Comparison of ENCODE assay signal across 8 cellular contexts in the genomic region with DNA sequence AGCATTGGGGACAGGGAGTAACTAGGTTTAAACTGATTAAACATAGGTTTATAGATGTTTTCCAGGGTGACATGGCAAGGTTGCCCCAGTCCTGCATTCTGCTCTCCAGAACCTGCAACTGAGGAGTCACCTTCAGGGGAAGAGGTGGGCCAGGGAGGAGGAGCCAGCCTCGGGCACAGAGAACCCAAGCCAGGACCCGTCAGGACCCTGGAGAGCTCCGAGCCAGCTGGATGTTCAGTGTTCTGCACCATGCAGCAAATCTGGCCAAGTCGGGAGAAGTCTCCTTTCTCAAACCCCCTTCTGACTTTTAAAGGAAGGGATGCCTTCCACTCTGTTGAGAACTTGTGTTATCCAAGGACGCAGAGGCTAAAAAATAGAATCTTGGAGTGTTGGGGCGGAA.
DNase-seq lines count a peak whose midpoint lies in the region; ATAC-seq, FAIRE-seq and TF ChIP-seq lines count a peak whose summit lies in the region.

No MANE protein-coding gene starts in this region.

- H3K9me1 ChIP-seq in K562 (ENCODE audit: control insufficient read depth, insufficient read depth, low read length), result no peaks in the 10 kb centered on the region

- FAIRE-seq in K562 (lab: Jason Lieb, UNC), result peak; percentile 75

- POLR2A ChIA-PET in OCI-LY7 (lab: Charles Lee), result no interaction called here
- POLR2A ChIA-PET in K562 (lab: Yijun Ruan, JAX), result no interaction called here

- no peak for TF ChIP-seq POLR2A in K562 (conservative IDR thresholded peaks at IDR 0.05)
- no peak for TF ChIP-seq POLR2A in tibial nerve (IDR thresholded peaks at IDR 0.05)
- TF ChIP-seq POLR2A in vagina (IDR thresholded peaks at IDR 0.05), result no peak

- H3K79me2 ChIP-seq in OCI-LY7 (ENCODE audit: insufficient read depth, low read depth, low read length) (no peaks in the 10 kb centered on the region), K562 (ENCODE audit: control insufficient read depth, insufficient read depth, low read length) (no peaks in the 10 kb centered on the region)

- WGBS in K562 (ENCODE audit: insufficient coverage, low coverage, missing lambda C conversion rate), result 0% methylated on average over 6 of the region's 6 CpGs
- 14 to 17% methylated on average over 5 to 6 of the region's 6 CpGs for WGBS in tibial nerve, 2 donors

- no TSS peak for BruUV-seq in OCI-LY7 (replicated peaks; lab: Mats Ljungman, UMichigan)
- no TSS peak for BruUV-seq in K562 (replicated peaks; lab: Mats Ljungman, UMichigan)

- H3K9me3 ChIP-seq in OCI-LY7 (ENCODE audit: low read length) (no peaks in the 10 kb centered on the region), K562 (replicated peaks; ENCODE audit: control insufficient read depth, insufficient read depth, low read depth, low read length) (no peaks in the 10 kb centered on the region), mucosa of descending colon (no peaks in the 10 kb centered on the region), tibial nerve (no peaks in the 10 kb centered on the region), vagina (no peaks in the 10 kb centered on the region)

- H2AFZ ChIP-seq in OCI-LY7 (ENCODE audit: low read length) (no peak overlapping the region), K562 (ENCODE audit: low read depth, low read length) (no peak overlapping the region)

- intact Hi-C loops in OCI-LY7 (cut with micrococcal nuclease; ENCODE audit: unreplicated experiment) (no loop called here), K562 (cut with micrococcal nuclease) (loop anchor here (10.0 kb wide), 1 partner anchor 231 kb away; no protein-coding TSS in a partner anchor), mucosa of descending colon (cut with DNase I, micrococcal nuclease) (no loop called here), vagina (cut with DNase I) (no loop called here)

- no peaks in the 10 kb centered on the region for H3K9me2 ChIP-seq in OCI-LY7 (ENCODE audit: insufficient read depth, low read length)

- H3K4me2 ChIP-seq in OCI-LY7 (ENCODE audit: low read length) (no peak overlapping the region), K562 (ENCODE audit: insufficient read depth, low read length) (no peak overlapping the region)

- peak; percentile 80 for DNase-seq in ELF-1 (ENCODE audit: low read depth, low spot score)
- peak; percentile 38 for DNase-seq in OCI-LY7 (ENCODE audit: low spot score)
- DNase-seq in K562 (ENCODE audit: extremely low read depth in 1 of 4, low spot score in 3 of 4), result peak; percentile 55 to 68 (median 61)
- DNase-seq in mucosa of descending colon, result peak in 2 of 3 donors; percentile 48 to 66
- no peak for DNase-seq in NCI-H526 treated with DMSO at 0.1 percent for 48 hours (lab: John Stamatoyannopoulos, UW)
- no peak for DNase-seq in tibial nerve (ENCODE audit: low spot score in 2 of 2)
- DNase-seq in middle frontal gyrus (ENCODE audit: extremely low spot score, low spot score), result no peak
- no peak for DNase-seq in vagina (ENCODE audit: extremely low spot score in 2 of 2)

- no peaks in the 10 kb centered on the region; a peak in 1 of 5 replicates for H3K27me3 ChIP-seq in K562 (ENCODE audit: control insufficient read depth in 2 of 2, insufficient read depth in 2 of 2, low read length in 2 of 2)
- H3K27me3 ChIP-seq in tibial nerve, result peaks cover 0 to 6% of the 10 kb centered on the region in 2 donors
- H3K27me3 ChIP-seq in vagina, result no peaks in the 10 kb centered on the region

- no peak overlapping the region for H3K9ac ChIP-seq in K562 (ENCODE audit: insufficient read depth in 1 of 2, low read depth in 2 of 2, low read length in 2 of 2)

- TF ChIP-seq EP300 in K562 (IDR thresholded peaks at IDR 0.05; ENCODE audit: low read length), result no peak
- TF ChIP-seq EP300 in tibial nerve (IDR thresholded peaks at IDR 0.05), result no peak

- H4K20me1 ChIP-seq in OCI-LY7 (ENCODE audit: insufficient read depth, low read length) (no peaks in the 10 kb centered on the region), K562 (replicated peaks; ENCODE audit: control insufficient read depth, insufficient read depth, low read length) (peaks cover 2% of the 10 kb centered on the region; the same call in 1 of the 2 replicates)

- ATAC-seq in K562 (peak; percentile 67), mucosa of descending colon (no peak)

- H3K36me3 ChIP-seq in OCI-LY7 (ENCODE audit: insufficient read depth, low read length) (no peaks in the 10 kb centered on the region), K562 (ENCODE audit: control insufficient read depth, insufficient read depth, low read length) (no peaks in the 10 kb centered on the region), mucosa of descending colon (ENCODE audit: low read depth) (no peaks in the 10 kb centered on the region), tibial nerve (no peaks in the 10 kb centered on the region), vagina (no peaks in the 10 kb centered on the region)

- H3K4me1 ChIP-seq in OCI-LY7 (ENCODE audit: insufficient read depth, low read length, poor library complexity, severe bottlenecking), result no peaks in the 10 kb centered on the region
- no peaks in the 10 kb centered on the region for H3K4me1 ChIP-seq in K562 (replicated peaks in 1 of 2; ENCODE audit: control insufficient read depth in 2 of 2, insufficient read depth in 2 of 2, low read length in 2 of 2)
- H3K4me1 ChIP-seq in mucosa of descending colon (ENCODE audit: low read depth), result no peaks in the 10 kb centered on the region
- no peaks in the 10 kb centered on the region for H3K4me1 ChIP-seq in tibial nerve
- H3K4me1 ChIP-seq in vagina, result no peaks in the 10 kb centered on the region

- TF ChIP-seq CTCF in OCI-LY7 (conservative IDR thresholded peaks at IDR 0.05; ENCODE audit: low read length), result no peak
- TF ChIP-seq CTCF in K562 (IDR thresholded peaks at IDR 0.05 in 2 of 3, conservative IDR thresholded peaks at IDR 0.05 in 1 of 3; ENCODE audit: insufficient read depth in 2 of 3, low read depth in 1 of 3, low read length in 3 of 3), result no peak
- TF ChIP-seq CTCF in mucosa of descending colon (IDR thresholded peaks at IDR 0.05), result no peak
- TF ChIP-seq CTCF in tibial nerve (IDR thresholded peaks at IDR 0.05), result no peak
- TF ChIP-seq CTCF in vagina (IDR thresholded peaks at IDR 0.05), result no peak

- no peak overlapping the region for H3K4me3 ChIP-seq in OCI-LY7 (ENCODE audit: low read depth, low read length, poor library complexity, severe bottlenecking)
- H3K4me3 ChIP-seq in K562, result no peak overlapping the region
- no peak overlapping the region for H3K4me3 ChIP-seq in mucosa of descending colon
- no peak overlapping the region for H3K4me3 ChIP-seq in tibial nerve
- no peak overlapping the region for H3K4me3 ChIP-seq in vagina

- CTCF ChIA-PET in OCI-LY7 (lab: Charles Lee; ENCODE audit: unreplicated experiment) (no interaction called here), K562 (lab: Yijun Ruan, JAX; ENCODE audit: low intra/inter-chr PET ratio) (no interaction called here)

- in situ Hi-C loops in K562 (cut with MboI), result loop anchor here (25.0 kb wide), 1 partner anchor 908 kb away; no protein-coding TSS in a partner anchor

- H3K27ac ChIP-seq in OCI-LY7 (ENCODE audit: low read depth, low read length, poor library complexity, severe bottlenecking) (no peak overlapping the region), K562 (ENCODE audit: extremely low read depth, low read depth, low read length) (no peak overlapping the region), tibial nerve (no peak overlapping the region), vagina (no peak overlapping the region)

- TF ChIP-seq RAD21 in K562 (CRISPR knock-in tag; conservative IDR thresholded peaks at IDR 0.05 in 1 of 2, IDR thresholded peaks at IDR 0.05 in 1 of 2), result no peak

TF ChIP-seq in K562, 482 proteins besides CTCF, POLR2A, EP300 and RAD21 (continues in another document):
- no peak for TF ChIP-seq FOXA3 (CRISPR knock-in tag; conservative IDR thresholded peaks at IDR 0.05 in 1 of 2, IDR thresholded peaks at IDR 0.05 in 1 of 2)
- no peak for TF ChIP-seq ASH1L (IDR thresholded peaks at IDR 0.05; ENCODE audit: borderline replicate concordance, low read depth, partially characterized antibody)
- TF ChIP-seq PRMT5 (CRISPR knock-in tag; IDR thresholded peaks at IDR 0.05), result peak; percentile 87; the same call in 1 of the 2 replicates
- peak; percentile 78 to 85; a peak in 2 of 4 replicates for TF ChIP-seq SIN3A (IDR thresholded peaks at IDR 0.05; ENCODE audit: borderline replicate concordance in 2 of 2, control insufficient read depth in 1 of 2, low read depth in 2 of 2, low read length in 2 of 2)
- TF ChIP-seq CBFA2T3 (IDR thresholded peaks at IDR 0.05), result no peak
- TF ChIP-seq, protein P1, sequence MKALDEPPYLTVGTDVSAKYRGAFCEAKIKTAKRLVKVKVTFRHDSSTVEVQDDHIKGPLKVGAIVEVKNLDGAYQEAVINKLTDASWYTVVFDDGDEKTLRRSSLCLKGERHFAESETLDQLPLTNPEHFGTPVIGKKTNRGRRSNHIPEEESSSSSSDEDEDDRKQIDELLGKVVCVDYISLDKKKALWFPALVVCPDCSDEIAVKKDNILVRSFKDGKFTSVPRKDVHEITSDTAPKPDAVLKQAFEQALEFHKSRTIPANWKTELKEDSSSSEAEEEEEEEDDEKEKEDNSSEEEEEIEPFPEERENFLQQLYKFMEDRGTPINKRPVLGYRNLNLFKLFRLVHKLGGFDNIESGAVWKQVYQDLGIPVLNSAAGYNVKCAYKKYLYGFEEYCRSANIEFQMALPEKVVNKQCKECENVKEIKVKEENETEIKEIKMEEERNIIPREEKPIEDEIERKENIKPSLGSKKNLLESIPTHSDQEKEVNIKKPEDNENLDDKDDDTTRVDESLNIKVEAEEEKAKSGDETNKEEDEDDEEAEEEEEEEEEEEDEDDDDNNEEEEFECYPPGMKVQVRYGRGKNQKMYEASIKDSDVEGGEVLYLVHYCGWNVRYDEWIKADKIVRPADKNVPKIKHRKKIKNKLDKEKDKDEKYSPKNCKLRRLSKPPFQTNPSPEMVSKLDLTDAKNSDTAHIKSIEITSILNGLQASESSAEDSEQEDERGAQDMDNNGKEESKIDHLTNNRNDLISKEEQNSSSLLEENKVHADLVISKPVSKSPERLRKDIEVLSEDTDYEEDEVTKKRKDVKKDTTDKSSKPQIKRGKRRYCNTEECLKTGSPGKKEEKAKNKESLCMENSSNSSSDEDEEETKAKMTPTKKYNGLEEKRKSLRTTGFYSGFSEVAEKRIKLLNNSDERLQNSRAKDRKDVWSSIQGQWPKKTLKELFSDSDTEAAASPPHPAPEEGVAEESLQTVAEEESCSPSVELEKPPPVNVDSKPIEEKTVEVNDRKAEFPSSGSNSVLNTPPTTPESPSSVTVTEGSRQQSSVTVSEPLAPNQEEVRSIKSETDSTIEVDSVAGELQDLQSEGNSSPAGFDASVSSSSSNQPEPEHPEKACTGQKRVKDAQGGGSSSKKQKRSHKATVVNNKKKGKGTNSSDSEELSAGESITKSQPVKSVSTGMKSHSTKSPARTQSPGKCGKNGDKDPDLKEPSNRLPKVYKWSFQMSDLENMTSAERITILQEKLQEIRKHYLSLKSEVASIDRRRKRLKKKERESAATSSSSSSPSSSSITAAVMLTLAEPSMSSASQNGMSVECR (CRISPR knock-in tag; IDR thresholded peaks at IDR 0.05), result 0 out of 2 replicates have a peak, but pooled peaks have one; percentile 46

Comparison
In these comparisons a context has a peak if more than half of its experiments do, and no peak if none do; other contexts are left out.
1. DNase-seq: peak in ELF-1 (single experiment), OCI-LY7 (single experiment), K562 (4 of 4) and mucosa of descending colon (2 of 3); none in NCI-H526 treated with DMSO at 0.1 percent for 48 hours (single experiment), tibial nerve (0 of 2), middle frontal gyrus (single experiment) and vagina (0 of 2).